8 cellular contexts compared by ENCODE assay signal in genomic region chr20:38645980-38646858, GRCh38. TPM values are rescaled to one million over a fixed set of nuclear protein-coding genes. Genes with fewer than 3 reads are reported as not detected.
DNase-seq lines count a peak whose midpoint lies in the region; ATAC-seq and TF ChIP-seq lines count a peak whose summit lies in the region.

No MANE protein-coding gene starts in this region.

- TF ChIP-seq POLR2A in sigmoid colon (IDR thresholded peaks at IDR 0.05): no peak

- peaks cover 0 to 11% (median 6%) of the 10 kb centered on the region in 4 donors for H3K4me1 ChIP-seq in sigmoid colon

- WGBS in sigmoid colon, 2 donors: 4 to 6% methylated on average over 50 of the region's 50 CpGs

- POLR2A ChIA-PET in GM10248 (lab: Yijun Ruan, JAX): no interaction called here

- H3K36me3 ChIP-seq in sigmoid colon: no peaks in the 10 kb centered on the region

- TF ChIP-seq CTCF in GM10248 (IDR thresholded peaks at IDR 0.05; ENCODE audit: control extremely low read depth, extremely low read depth, low read depth, missing control alignments) (peak; percentile 99), sigmoid colon (IDR thresholded peaks at IDR 0.05) (peak; percentile 63 to 87 (median 80))

- H3K27ac ChIP-seq in sigmoid colon: no peak overlapping the region

- DNase-seq in GM10248 (ENCODE audit: extremely low spot score): peak; percentile 92
- DNase-seq in NCI-H1694 treated with DMSO at 0.1 percent for 48 hours (lab: John Stamatoyannopoulos, UW): peak; percentile 40
- DNase-seq in T-helper 2 cell: peak; percentile 80 to 87 (median 84)
- peak; percentile 19 for DNase-seq in amniotic stem cell (lab: John Stamatoyannopoulos, UW)
- peak; percentile 46 to 68 for DNase-seq in hippocampal formation (lab: John Stamatoyannopoulos, UW)
- DNase-seq in sigmoid colon: peak; percentile 74
- DNase-seq in dedifferentiated amniotic fluid mesenchymal stem cell (ENCODE audit: extremely low spot score): no peak

- CTCF ChIA-PET in GM10248 (lab: Yijun Ruan, JAX): interaction anchor here (0.6 to 5.3 kb wide), 24 partner anchors 9 to 403 kb away, joined by 3 to 44 read pairs (median 5); no protein-coding TSS in a partner anchor

- peaks cover 10 to 78% (median 32%) of the 10 kb centered on the region in 3 donors for H3K27me3 ChIP-seq in sigmoid colon

- intact Hi-C loops in sigmoid colon (cut with DNase I): loop anchor here (1.0 to 5.0 kb wide), 3 partner anchors 85 to 246 kb away; no protein-coding TSS in a partner anchor

- no peak for TF ChIP-seq EP300 in sigmoid colon (IDR thresholded peaks at IDR 0.05)

- peak overlapping the region in 2 of 4 donors; percentile 3 to 18 for H3K4me3 ChIP-seq in sigmoid colon

- peak; percentile 72 for ATAC-seq in HG02763 (IDR thresholded peaks at IDR 0.05; ENCODE audit: unreplicated experiment)

- H3K9me3 ChIP-seq in sigmoid colon: no peaks in the 10 kb centered on the region

RNA-seq across cellular contexts. Expression of gene ARHGAP40, which starts 44.6 kb away (rescaled TPM):
- total RNA-seq in sigmoid colon: not detected
- not detected for polyA plus RNA-seq in sigmoid colon
